Comparison of ENCODE assay signal across 8 cellular contexts in the genomic region with DNA sequence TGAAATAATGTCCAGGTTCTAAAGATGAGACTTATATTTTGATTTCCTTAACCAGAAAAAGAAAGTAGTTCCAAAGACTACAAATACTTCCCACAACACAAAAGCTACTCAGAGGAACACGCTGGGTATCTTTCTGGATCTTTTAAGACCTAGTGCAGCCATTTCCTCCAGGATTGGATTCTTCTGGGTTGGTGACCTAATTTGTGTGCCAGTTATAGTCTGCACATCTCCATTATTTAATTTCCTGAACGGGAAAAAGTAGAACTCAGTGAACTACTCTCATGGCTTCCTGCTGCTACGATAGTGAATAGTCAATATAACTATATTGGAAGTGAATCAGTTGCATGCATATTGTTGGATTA. TPM values are rescaled to one million over a fixed set of nuclear protein-coding genes. Genes with fewer than 3 reads are reported as not detected.
DNase-seq lines count a peak whose midpoint lies in the region; ATAC-seq and TF ChIP-seq lines count a peak whose summit lies in the region.

No MANE protein-coding gene starts in this region.

- intact Hi-C loops in activated CD4-positive, alpha-beta T cell treated with anti-CD3 and anti-CD28 coated beads, Interleukin-2, amount 10 ng/mL, durations not matched to agents 24 days and 14 days (cut with micrococcal nuclease): loop anchor here (1.0 to 5.0 kb wide), 3 partner anchors 10 to 219 kb away; a partner anchor contains a TSS
- intact Hi-C loops in left lung (cut with DNase I): no loop called here

- DNase-seq in activated CD4-positive, alpha-beta T cell treated with anti-CD3 and anti-CD28 coated beads, Interleukin-2, amount 10 ng/mL, durations not matched to agents 24 days and 14 days: no peak
- DNase-seq in activated CD4-positive, alpha-beta T cell treated with anti-CD3 and anti-CD28 coated beads, Interleukin-2, amount 50 U/mL, for 4 hours: no peak
- DNase-seq in adipocyte (ENCODE audit: low read depth) (no peak), left lung (no peak), thoracic aorta (ENCODE audit: low spot score) (no peak), NCI-H446 treated with DMSO at 0.1 percent for 48 hours (lab: John Stamatoyannopoulos, UW) (no peak)

- TF ChIP-seq CTCF in left lung (IDR thresholded peaks at IDR 0.05) (no peak), thoracic aorta (IDR thresholded peaks at IDR 0.05) (no peak)

- H3K4me1 ChIP-seq in adipocyte (ENCODE audit: control insufficient read depth, insufficient read depth, low read length) (peaks cover 25% of the 10 kb centered on the region), left lung (peaks cover 8 to 43% of the 10 kb centered on the region in 2 donors), thoracic aorta (ENCODE audit: control insufficient read depth in 1 of 2, low read depth in 2 of 2) (peaks cover 13 to 32% of the 10 kb centered on the region in 2 donors)

- H3K9ac ChIP-seq in adipocyte (ENCODE audit: low read length): peak overlapping the region; percentile 98

- H3K4me1 Mint-ChIP-seq in activated CD4-positive, alpha-beta T cell treated with anti-CD3 and anti-CD28 coated beads, Interleukin-2, amount 10 ng/mL, durations not matched to agents 24 days and 14 days: peaks cover 40% of the 10 kb centered on the region

- H3K4me3 ChIP-seq in adipocyte (ENCODE audit: low read length) (peak overlapping the region; percentile 95), left lung (peak overlapping the region; percentile 96 to 97), thoracic aorta (peak overlapping the region; percentile 91)

- peak overlapping the region; percentile 99 for H3K4me3 Mint-ChIP-seq in activated CD4-positive, alpha-beta T cell treated with anti-CD3 and anti-CD28 coated beads, Interleukin-2, amount 10 ng/mL, durations not matched to agents 24 days and 14 days

- ATAC-seq in left lung (no peak), thoracic aorta (ENCODE audit: insufficient number of reproducible peaks, low FRiP score, low read depth) (no peak), HG03571 (IDR thresholded peaks at IDR 0.05; ENCODE audit: unreplicated experiment) (no peak), HG03095 (IDR thresholded peaks at IDR 0.05; ENCODE audit: unreplicated experiment) (no peak)

- peaks cover 24% of the 10 kb centered on the region for H3K36me3 Mint-ChIP-seq in activated CD4-positive, alpha-beta T cell treated with anti-CD3 and anti-CD28 coated beads, Interleukin-2, amount 10 ng/mL, durations not matched to agents 24 days and 14 days (ENCODE audit: low read depth)

- peaks cover 14% of the 10 kb centered on the region for H3K36me3 ChIP-seq in adipocyte (ENCODE audit: control insufficient read depth, insufficient read depth, low read length, severe bottlenecking)
- peaks cover 0 to 21% of the 10 kb centered on the region in 2 donors for H3K36me3 ChIP-seq in left lung
- H3K36me3 ChIP-seq in thoracic aorta: peaks cover 5% of the 10 kb centered on the region

- H3K27ac ChIP-seq in left lung: peak overlapping the region; percentile 99
- peak overlapping the region; percentile 90 to 98 for H3K27ac ChIP-seq in thoracic aorta

- H3K27ac Mint-ChIP-seq in activated CD4-positive, alpha-beta T cell treated with anti-CD3 and anti-CD28 coated beads, Interleukin-2, amount 10 ng/mL, durations not matched to agents 24 days and 14 days: peak overlapping the region; percentile 97

- H3K9me3 ChIP-seq in adipocyte (ENCODE audit: control insufficient read depth, low read length): no peaks in the 10 kb centered on the region
- H3K9me3 ChIP-seq in left lung: no peaks in the 10 kb centered on the region
- H3K9me3 ChIP-seq in thoracic aorta: no peaks in the 10 kb centered on the region

- H3K27me3 ChIP-seq in adipocyte (replicated peaks; ENCODE audit: control insufficient read depth, insufficient read depth, low read length) (no peaks in the 10 kb centered on the region), left lung (no peaks in the 10 kb centered on the region), thoracic aorta (replicated peaks; ENCODE audit: insufficient read depth) (no peaks in the 10 kb centered on the region)

- H3K9me3 Mint-ChIP-seq in activated CD4-positive, alpha-beta T cell treated with anti-CD3 and anti-CD28 coated beads, Interleukin-2, amount 10 ng/mL, durations not matched to agents 24 days and 14 days: no peaks in the 10 kb centered on the region

- peaks cover 1% of the 10 kb centered on the region for H3K27me3 Mint-ChIP-seq in activated CD4-positive, alpha-beta T cell treated with anti-CD3 and anti-CD28 coated beads, Interleukin-2, amount 10 ng/mL, durations not matched to agents 24 days and 14 days

RNA-seq across cellular contexts. Expression of a gene that starts 1.5 kb away (rescaled TPM):
- 13.9 and 15.8 TPM in 2 replicates for total RNA-seq in activated CD4-positive, alpha-beta T cell treated with anti-CD3 and anti-CD28 coated beads, Interleukin-2, amount 10 ng/mL, durations not matched to agents 24 days and 14 days
- total RNA-seq in left lung (10 to 100 TPM; 32.2 to 36.8 TPM), thoracic aorta (10 to 100 TPM; 26.1 to 35.3 TPM)
